ENCODE assay signal across 1 cellular context in the genomic region with DNA sequence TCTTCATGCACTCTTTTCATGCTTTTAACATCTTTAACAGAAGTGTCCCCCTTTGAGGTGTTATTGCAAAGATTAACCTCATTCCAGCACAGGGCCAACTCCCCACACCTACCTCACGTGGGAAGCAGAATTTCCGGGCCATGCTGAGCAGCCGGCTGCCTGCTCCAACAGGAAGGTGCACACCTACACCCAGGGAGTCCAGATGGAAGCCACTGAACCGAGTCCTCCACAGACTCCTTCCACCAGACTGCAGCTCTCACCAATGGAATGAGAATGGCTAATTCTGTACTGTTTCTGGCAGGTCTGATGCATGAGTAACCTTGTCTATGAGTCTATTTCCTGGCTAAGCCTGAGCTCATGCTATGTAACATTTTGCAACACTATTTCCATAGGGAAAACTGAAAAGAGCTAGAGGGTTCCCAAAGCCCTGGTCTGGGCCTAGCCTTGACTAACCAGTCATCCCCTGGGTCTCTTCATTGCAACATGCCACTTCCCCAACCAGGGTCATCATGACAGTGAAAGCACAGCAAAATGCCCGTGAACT.
TF ChIP-seq lines count a peak whose summit lies in the region.

No MANE protein-coding gene starts in this region.

TF ChIP-seq in SK-N-SH, 30 proteins besides CTCF, POLR2A, EP300 and RAD21:
- TF ChIP-seq, protein P1, sequence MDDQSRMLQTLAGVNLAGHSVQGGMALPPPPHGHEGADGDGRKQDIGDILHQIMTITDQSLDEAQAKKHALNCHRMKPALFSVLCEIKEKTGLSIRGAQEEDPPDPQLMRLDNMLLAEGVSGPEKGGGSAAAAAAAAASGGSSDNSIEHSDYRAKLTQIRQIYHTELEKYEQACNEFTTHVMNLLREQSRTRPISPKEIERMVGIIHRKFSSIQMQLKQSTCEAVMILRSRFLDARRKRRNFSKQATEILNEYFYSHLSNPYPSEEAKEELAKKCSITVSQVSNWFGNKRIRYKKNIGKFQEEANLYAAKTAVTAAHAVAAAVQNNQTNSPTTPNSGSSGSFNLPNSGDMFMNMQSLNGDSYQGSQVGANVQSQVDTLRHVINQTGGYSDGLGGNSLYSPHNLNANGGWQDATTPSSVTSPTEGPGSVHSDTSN (IDR thresholded peaks at IDR 0.05): peak; percentile 49
- TF ChIP-seq TAF1 (IDR thresholded peaks at IDR 0.05; ENCODE audit: borderline replicate concordance, low read depth, low read length): no peak; the same call in 1 of the 2 replicates
- 0 out of 2 replicates have a peak, but pooled peaks have one; percentile 13 for TF ChIP-seq TEAD4 (IDR thresholded peaks at IDR 0.05; ENCODE audit: borderline replicate concordance, insufficient read depth)
- no peak for TF ChIP-seq FOXM1 (IDR thresholded peaks at IDR 0.05; ENCODE audit: low read depth)
- TF ChIP-seq NFIC (IDR thresholded peaks at IDR 0.05; ENCODE audit: borderline replicate concordance): peak; percentile 55; the same call in 1 of the 2 replicates
- TF ChIP-seq FOSL2 (IDR thresholded peaks at IDR 0.05; ENCODE audit: borderline replicate concordance, low read depth): peak; percentile 68; the same call in 1 of the 2 replicates
- TF ChIP-seq, protein P2, sequence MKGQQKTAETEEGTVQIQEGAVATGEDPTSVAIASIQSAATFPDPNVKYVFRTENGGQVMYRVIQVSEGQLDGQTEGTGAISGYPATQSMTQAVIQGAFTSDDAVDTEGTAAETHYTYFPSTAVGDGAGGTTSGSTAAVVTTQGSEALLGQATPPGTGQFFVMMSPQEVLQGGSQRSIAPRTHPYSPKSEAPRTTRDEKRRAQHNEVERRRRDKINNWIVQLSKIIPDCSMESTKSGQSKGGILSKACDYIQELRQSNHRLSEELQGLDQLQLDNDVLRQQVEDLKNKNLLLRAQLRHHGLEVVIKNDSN (IDR thresholded peaks at IDR 0.05; ENCODE audit: borderline replicate concordance, low read depth): no peak
- peak; percentile 29; the same call in 1 of the 2 replicates for TF ChIP-seq POLR2AphosphoS5 (IDR thresholded peaks at IDR 0.05; ENCODE audit: low read depth, low read length)
- no peak for TF ChIP-seq YY1 (IDR thresholded peaks at IDR 0.05; ENCODE audit: low read depth)
- no peak for TF ChIP-seq MEF2A (IDR thresholded peaks at IDR 0.05; ENCODE audit: borderline replicate concordance, low read depth)
- peak; percentile 40; the same call in 1 of the 2 replicates for TF ChIP-seq TCF12 (IDR thresholded peaks at IDR 0.05)
- TF ChIP-seq, protein P3, sequence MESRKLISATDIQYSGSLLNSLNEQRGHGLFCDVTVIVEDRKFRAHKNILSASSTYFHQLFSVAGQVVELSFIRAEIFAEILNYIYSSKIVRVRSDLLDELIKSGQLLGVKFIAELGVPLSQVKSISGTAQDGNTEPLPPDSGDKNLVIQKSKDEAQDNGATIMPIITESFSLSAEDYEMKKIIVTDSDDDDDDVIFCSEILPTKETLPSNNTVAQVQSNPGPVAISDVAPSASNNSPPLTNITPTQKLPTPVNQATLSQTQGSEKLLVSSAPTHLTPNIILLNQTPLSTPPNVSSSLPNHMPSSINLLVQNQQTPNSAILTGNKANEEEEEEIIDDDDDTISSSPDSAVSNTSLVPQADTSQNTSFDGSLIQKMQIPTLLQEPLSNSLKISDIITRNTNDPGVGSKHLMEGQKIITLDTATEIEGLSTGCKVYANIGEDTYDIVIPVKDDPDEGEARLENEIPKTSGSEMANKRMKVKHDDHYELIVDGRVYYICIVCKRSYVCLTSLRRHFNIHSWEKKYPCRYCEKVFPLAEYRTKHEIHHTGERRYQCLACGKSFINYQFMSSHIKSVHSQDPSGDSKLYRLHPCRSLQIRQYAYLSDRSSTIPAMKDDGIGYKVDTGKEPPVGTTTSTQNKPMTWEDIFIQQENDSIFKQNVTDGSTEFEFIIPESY (IDR thresholded peaks at IDR 0.05; ENCODE audit: borderline replicate concordance, low read depth): no peak
- TF ChIP-seq, protein P4, sequence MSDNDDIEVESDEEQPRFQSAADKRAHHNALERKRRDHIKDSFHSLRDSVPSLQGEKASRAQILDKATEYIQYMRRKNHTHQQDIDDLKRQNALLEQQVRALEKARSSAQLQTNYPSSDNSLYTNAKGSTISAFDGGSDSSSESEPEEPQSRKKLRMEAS (IDR thresholded peaks at IDR 0.05; ENCODE audit: low read depth): peak; percentile 63; the same call in 1 of the 2 replicates
- TF ChIP-seq EZH2phosphoT487 (IDR thresholded peaks at IDR 0.05; ENCODE audit: borderline replicate concordance, low read depth): no peak
- TF ChIP-seq FOXJ3 (CRISPR knock-in tag; IDR thresholded peaks at IDR 0.05): no peak
- peak; percentile 28; the same call in 1 of the 2 replicates for TF ChIP-seq SIN3A (IDR thresholded peaks at IDR 0.05; ENCODE audit: borderline replicate concordance, low read depth, low read length)
- TF ChIP-seq JUND (IDR thresholded peaks at IDR 0.05): peak; percentile 63
- TF ChIP-seq RFX5 (IDR thresholded peaks at IDR 0.05; ENCODE audit: low read length): no peak
- TF ChIP-seq, protein P5, sequence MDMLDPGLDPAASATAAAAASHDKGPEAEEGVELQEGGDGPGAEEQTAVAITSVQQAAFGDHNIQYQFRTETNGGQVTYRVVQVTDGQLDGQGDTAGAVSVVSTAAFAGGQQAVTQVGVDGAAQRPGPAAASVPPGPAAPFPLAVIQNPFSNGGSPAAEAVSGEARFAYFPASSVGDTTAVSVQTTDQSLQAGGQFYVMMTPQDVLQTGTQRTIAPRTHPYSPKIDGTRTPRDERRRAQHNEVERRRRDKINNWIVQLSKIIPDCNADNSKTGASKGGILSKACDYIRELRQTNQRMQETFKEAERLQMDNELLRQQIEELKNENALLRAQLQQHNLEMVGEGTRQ (IDR thresholded peaks at IDR 0.05; ENCODE audit: borderline replicate concordance, low read depth, low read length): no peak
